In genomic region chr16:88842308-88842756, GRCh38 we compare ENCODE assay signal across 10 cellular contexts. TPM values are rescaled to one million over a fixed set of nuclear protein-coding genes. Genes with fewer than 3 reads are reported as not detected.
"Had no signal": no experiment of that assay in that cellular context is flagged by ENCODE, and none has a peak within 500 bp of the region (broad histone marks: within the 10 kb centered on the region; RNA-seq: fewer than 3 reads in every experiment).

No MANE protein-coding gene starts in this region.

- DNase-seq: GM23248, GOT3, H9, HCEC 1CT, KBM-7 had no signal

- H3K4me3 Mint-ChIP-seq: H9 had no signal

- H3K4me1 Mint-ChIP-seq: H9 had no signal

- H3K4me3 ChIP-seq: GM23248 had no signal

- ATAC-seq: HepG2 had no signal

- FAIRE-seq: H54, HepG2 had no signal

- H3K27me3 Mint-ChIP-seq: IgD-negative memory B cell had no signal

- H3K9me3 Mint-ChIP-seq: H9, IgD-negative memory B cell had no signal

- H3K27ac Mint-ChIP-seq: IgD-negative memory B cell had no signal

- H3K9ac ChIP-seq: GM23248 had no signal

- H3K27ac ChIP-seq: GM23248, HL-60 had no signal

- H2AFZ ChIP-seq: GM23248 had no signal

RNA-seq across cellular contexts. Expression of gene PABPN1L, which starts 24.1 kb away (rescaled TPM):
- total RNA-seq: GM23248, H9, HepG2, HT1080 had no signal
- polyA plus RNA-seq: GM23248, HepG2, IgD-negative memory B cell had no signal
